Comparison of ENCODE assay signal across 1 cellular context in the genomic region with DNA sequence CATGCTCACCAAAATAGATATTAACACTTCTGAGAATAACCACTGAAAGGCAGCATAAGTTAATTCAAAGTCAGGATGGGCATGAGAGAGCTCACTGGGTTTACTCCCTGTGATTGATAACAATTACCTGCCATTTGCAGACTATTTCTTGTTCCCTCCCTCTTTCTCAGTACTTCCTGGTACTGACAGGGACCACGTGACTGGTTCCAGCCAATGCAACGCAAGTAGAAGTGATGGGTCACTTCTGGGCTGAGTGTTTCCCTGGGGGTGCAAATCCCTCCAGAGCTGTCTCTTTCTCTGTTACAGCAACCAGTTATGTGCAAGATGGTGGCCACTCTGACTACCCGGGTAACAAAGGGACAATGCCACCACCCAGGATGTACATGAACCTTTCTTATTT.
TF ChIP-seq lines count a peak whose summit lies in the region.

No MANE protein-coding gene starts in this region.

TF ChIP-seq in GM12878, 131 proteins besides CTCF, POLR2A, EP300 and RAD21 (continued from another document):
- TF ChIP-seq, protein P1, sequence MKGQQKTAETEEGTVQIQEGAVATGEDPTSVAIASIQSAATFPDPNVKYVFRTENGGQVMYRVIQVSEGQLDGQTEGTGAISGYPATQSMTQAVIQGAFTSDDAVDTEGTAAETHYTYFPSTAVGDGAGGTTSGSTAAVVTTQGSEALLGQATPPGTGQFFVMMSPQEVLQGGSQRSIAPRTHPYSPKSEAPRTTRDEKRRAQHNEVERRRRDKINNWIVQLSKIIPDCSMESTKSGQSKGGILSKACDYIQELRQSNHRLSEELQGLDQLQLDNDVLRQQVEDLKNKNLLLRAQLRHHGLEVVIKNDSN (IDR thresholded peaks at IDR 0.05; ENCODE audit: borderline replicate concordance, extremely low read length, insufficient read depth, low read depth, low read length) = peak; percentile 34
- TF ChIP-seq TAF1 (IDR thresholded peaks at IDR 0.05; ENCODE audit: borderline replicate concordance, low read depth, low read length) = no peak
- TF ChIP-seq RAD51 (IDR thresholded peaks at IDR 0.05) = peak; percentile 80
- TF ChIP-seq DPF2 (IDR thresholded peaks at IDR 0.05) = no peak
- no peak for TF ChIP-seq NBN (IDR thresholded peaks at IDR 0.05)
- TF ChIP-seq IKZF1 (conservative IDR thresholded peaks at IDR 0.05) = no peak
- no peak for TF ChIP-seq ZNF384 (IDR thresholded peaks at IDR 0.05; ENCODE audit: borderline replicate concordance, low read depth, low read length)
- no peak for TF ChIP-seq NRF1 (conservative IDR thresholded peaks at IDR 0.05; ENCODE audit: low read depth, low read length)
- TF ChIP-seq CBX5 (IDR thresholded peaks at IDR 0.05; ENCODE audit: low read depth) = no peak
- TF ChIP-seq EZH2 (IDR thresholded peaks at IDR 0.05; ENCODE audit: borderline replicate concordance, control insufficient read depth, low read depth, low read length) = no peak
- TF ChIP-seq IKZF2 (IDR thresholded peaks at IDR 0.05) = no peak
- TF ChIP-seq, protein P2, sequence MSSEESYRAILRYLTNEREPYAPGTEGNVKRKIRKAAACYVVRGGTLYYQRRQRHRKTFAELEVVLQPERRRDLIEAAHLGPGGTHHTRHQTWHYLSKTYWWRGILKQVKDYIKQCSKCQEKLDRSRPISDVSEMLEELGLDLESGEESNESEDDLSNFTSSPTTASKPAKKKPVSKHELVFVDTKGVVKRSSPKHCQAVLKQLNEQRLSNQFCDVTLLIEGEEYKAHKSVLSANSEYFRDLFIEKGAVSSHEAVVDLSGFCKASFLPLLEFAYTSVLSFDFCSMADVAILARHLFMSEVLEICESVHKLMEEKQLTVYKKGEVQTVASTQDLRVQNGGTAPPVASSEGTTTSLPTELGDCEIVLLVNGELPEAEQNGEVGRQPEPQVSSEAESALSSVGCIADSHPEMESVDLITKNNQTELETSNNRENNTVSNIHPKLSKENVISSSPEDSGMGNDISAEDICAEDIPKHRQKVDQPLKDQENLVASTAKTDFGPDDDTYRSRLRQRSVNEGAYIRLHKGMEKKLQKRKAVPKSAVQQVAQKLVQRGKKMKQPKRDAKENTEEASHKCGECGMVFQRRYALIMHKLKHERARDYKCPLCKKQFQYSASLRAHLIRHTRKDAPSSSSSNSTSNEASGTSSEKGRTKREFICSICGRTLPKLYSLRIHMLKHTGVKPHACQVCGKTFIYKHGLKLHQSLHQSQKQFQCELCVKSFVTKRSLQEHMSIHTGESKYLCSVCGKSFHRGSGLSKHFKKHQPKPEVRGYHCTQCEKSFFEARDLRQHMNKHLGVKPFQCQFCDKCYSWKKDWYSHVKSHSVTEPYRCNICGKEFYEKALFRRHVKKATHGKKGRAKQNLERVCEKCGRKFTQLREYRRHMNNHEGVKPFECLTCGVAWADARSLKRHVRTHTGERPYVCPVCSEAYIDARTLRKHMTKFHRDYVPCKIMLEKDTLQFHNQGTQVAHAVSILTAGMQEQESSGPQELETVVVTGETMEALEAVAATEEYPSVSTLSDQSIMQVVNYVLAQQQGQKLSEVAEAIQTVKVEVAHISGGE (CRISPR knock-in tag; IDR thresholded peaks at IDR 0.05) = no peak
- TF ChIP-seq NR2C1 (IDR thresholded peaks at IDR 0.05) = no peak
TF ChIP-seq in GM12878: peak in this region for 2.
